8 cellular contexts compared by ENCODE assay signal in genomic region chrX:154397888-154398667, GRCh38. TPM values are rescaled to one million over a fixed set of nuclear protein-coding genes. Genes with fewer than 3 reads are reported as not detected.
DNase-seq lines count a peak whose midpoint lies in the region; ATAC-seq and TF ChIP-seq lines count a peak whose summit lies in the region.

Gene RPL10 (plus strand): TSS chrX:154398377. CDS start chrX:154398520, 143 bp downstream.

- peak; percentile 78 to 84 for ATAC-seq in CD4-positive, CD25-positive, alpha-beta regulatory T cell (ENCODE audit: low read depth in 2 of 2)
- ATAC-seq in GM19452 (IDR thresholded peaks at IDR 0.05; ENCODE audit: unreplicated experiment): peak; percentile 75
- ATAC-seq in left lung: peak; percentile 88

- peak; percentile 82 to 95 (median 89) for DNase-seq in CD4-positive, CD25-positive, alpha-beta regulatory T cell
- DNase-seq in HK-2 (ENCODE audit: unreplicated experiment) (peak; percentile 95), NCI-H82 treated with DMSO at 0.1 percent for 48 hours (lab: John Stamatoyannopoulos, UW; ENCODE audit: unreplicated experiment) (peak; percentile 96), dermis blood vessel endothelial cell (peak; percentile 96), left lung (peak; percentile 95 to 96)
- DNase-seq in activated CD4-positive, alpha-beta T cell treated with anti-CD3 and anti-CD28 coated beads, Interleukin-2, amount 50 U/mL, for 48 hours: peak; percentile 84 to 91
- peak; percentile 83 for DNase-seq in stimulated activated CD4-positive, alpha-beta T cell treated with anti-CD3 and anti-CD28 coated beads, Interleukin-2, amount 100 ng/mL, for 4 hours (ENCODE audit: low read depth)

- peak within 1 kb of the TSS; percentile 95 for H3K4me3 ChIP-seq in CD4-positive, CD25-positive, alpha-beta regulatory T cell (ENCODE audit: low read depth, low read length)
- peak within 1 kb of the TSS; percentile 43 to 56 for H3K4me3 ChIP-seq in left lung

- peaks cover 14% of the 10 kb centered on the region for H3K36me3 Mint-ChIP-seq in CD4-positive, CD25-positive, alpha-beta regulatory T cell

- peak within 1 kb of the TSS; percentile 99 to 100 (median 99) for H3K27ac Mint-ChIP-seq in CD4-positive, CD25-positive, alpha-beta regulatory T cell

- no peak for TF ChIP-seq CTCF in left lung (IDR thresholded peaks at IDR 0.05)

- H3K9me3 ChIP-seq in CD4-positive, CD25-positive, alpha-beta regulatory T cell (ENCODE audit: control insufficient read depth in 2 of 2, low read length in 2 of 2): no peaks in the 10 kb centered on the region
- no peaks in the 10 kb centered on the region for H3K9me3 ChIP-seq in left lung

- no peaks in the 10 kb centered on the region for H3K27me3 ChIP-seq in CD4-positive, CD25-positive, alpha-beta regulatory T cell (ENCODE audit: control insufficient read depth, insufficient read depth, low read length)
- no peaks in the 10 kb centered on the region for H3K27me3 ChIP-seq in left lung

- H3K4me3 Mint-ChIP-seq in CD4-positive, CD25-positive, alpha-beta regulatory T cell: peak within 1 kb of the TSS; percentile 94 to 99 (median 97)

- H3K27ac ChIP-seq in CD4-positive, CD25-positive, alpha-beta regulatory T cell (ENCODE audit: insufficient read depth, low read length, poor library complexity, severe bottlenecking): peak within 1 kb of the TSS; percentile 95
- H3K27ac ChIP-seq in left lung: peak within 1 kb of the TSS; percentile 96 to 98

- peaks cover 15% of the 10 kb centered on the region for H3K27me3 Mint-ChIP-seq in CD4-positive, CD25-positive, alpha-beta regulatory T cell

- intact Hi-C loops in left lung (cut with DNase I): no loop called here

- peaks cover 4 to 31% (median 8%) of the 10 kb centered on the region in 4 donors for H3K4me1 Mint-ChIP-seq in CD4-positive, CD25-positive, alpha-beta regulatory T cell

- peaks cover 9% of the 10 kb centered on the region for H3K36me3 ChIP-seq in CD4-positive, CD25-positive, alpha-beta regulatory T cell (ENCODE audit: control insufficient read depth, insufficient read depth, low read length)
- H3K36me3 ChIP-seq in left lung: peaks cover 0 to 40% of the 10 kb centered on the region in 2 donors

- H3K4me1 ChIP-seq in CD4-positive, CD25-positive, alpha-beta regulatory T cell (ENCODE audit: control insufficient read depth, insufficient read depth, low read length, poor library complexity, severe bottlenecking): peaks cover 19% of the 10 kb centered on the region
- peaks cover 0 to 14% of the 10 kb centered on the region in 2 donors for H3K4me1 ChIP-seq in left lung

- H3K9me3 Mint-ChIP-seq in CD4-positive, CD25-positive, alpha-beta regulatory T cell: no peaks in the 10 kb centered on the region

RNA-seq across cellular contexts. Expression of gene RPL10, which starts in this region (rescaled TPM):
- 4,192 TPM for total RNA-seq in CD4-positive, CD25-positive, alpha-beta regulatory T cell
- polyA plus RNA-seq in CD4-positive, CD25-positive, alpha-beta regulatory T cell: 1,000 to 10,000 TPM; 3,877 to 6,073 (median 4,905) TPM
- total RNA-seq in dermis blood vessel endothelial cell (3,745 and 6,057 TPM in 2 replicates), left lung (1,000 to 10,000 TPM; 2,309 to 2,455 TPM)

Comparison
In these comparisons a context has a peak if more than half of its experiments do, and no peak if none do; other contexts are left out.
1. Peak in every context shown above with its lines: DNase-seq, ATAC-seq, H3K4me3 ChIP-seq and H3K27ac ChIP-seq.